8 cellular contexts compared by ENCODE assay signal in genomic region chr5:140966293-140967225, GRCh38. TPM values are rescaled to one million over a fixed set of nuclear protein-coding genes. Genes with fewer than 3 reads are reported as not detected.
DNase-seq lines count a peak whose midpoint lies in the region; ATAC-seq and TF ChIP-seq lines count a peak whose summit lies in the region.

A gene with protein sequence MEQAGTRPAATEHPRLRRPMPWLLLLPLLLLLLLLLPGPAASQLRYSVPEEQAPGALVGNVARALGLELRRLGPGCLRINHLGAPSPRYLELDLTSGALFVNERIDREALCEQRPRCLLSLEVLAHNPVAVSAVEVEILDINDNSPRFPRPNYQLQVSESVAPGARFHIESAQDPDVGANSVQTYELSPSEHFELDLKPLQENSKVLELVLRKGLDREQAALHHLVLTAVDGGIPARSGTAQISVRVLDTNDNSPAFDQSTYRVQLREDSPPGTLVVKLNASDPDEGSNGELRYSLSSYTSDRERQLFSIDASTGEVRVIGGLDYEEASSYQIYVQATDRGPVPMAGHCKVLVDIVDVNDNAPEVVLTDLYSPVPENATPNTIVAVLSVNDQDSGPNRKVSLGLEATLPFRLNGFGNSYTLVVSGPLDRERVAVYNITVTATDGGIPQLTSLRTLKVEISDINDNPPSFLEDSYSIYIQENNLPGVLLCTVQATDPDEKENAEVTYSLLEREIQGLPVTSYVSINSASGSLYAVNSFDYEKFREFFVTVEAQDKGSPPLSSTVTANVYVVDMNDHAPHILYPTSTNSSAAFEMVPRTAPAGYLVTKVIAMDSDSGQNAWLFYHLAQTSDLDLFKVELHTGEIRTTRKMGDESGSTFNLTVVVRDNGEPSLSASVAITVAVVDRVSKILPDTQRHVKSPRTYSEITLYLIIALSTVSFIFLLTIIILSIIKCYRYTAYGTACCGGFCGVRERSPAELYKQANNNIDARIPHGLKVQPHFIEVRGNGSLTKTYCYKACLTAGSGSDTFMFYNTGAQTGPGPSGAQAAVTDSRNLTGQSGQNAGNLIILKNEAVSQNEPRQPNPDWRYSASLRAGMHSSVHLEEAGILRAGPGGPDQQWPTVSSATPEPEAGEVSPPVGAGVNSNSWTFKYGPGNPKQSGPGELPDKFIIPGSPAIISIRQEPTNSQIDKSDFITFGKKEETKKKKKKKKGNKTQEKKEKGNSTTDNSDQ (plus strand): TSS chr5:140966476. CDS start chr5:140966767, 291 bp downstream.

- H3K9me2 ChIP-seq in HCT116 (ENCODE audit: insufficient read depth) = no peaks in the 10 kb centered on the region

- RAD21 ChIA-PET in HCT116 (lab: Charles Lee; ENCODE audit: low non-redundant PET in 1 of 2, low total read pairs in 2 of 2, uncharacterized antibody in 2 of 2, unreplicated experiment in 2 of 2) = no interaction called here

- H3K36me3 Mint-ChIP-seq in CD4-positive, alpha-beta T cell (ENCODE audit: low read depth) = no peaks in the 10 kb centered on the region

- H3K79me2 ChIP-seq in HCT116 (ENCODE audit: insufficient read depth, low read length) = no peaks in the 10 kb centered on the region
- H3K79me2 ChIP-seq in fibroblast of lung (ENCODE audit: control insufficient read depth, insufficient read depth, low read length) = no peaks in the 10 kb centered on the region

- no peaks in the 10 kb centered on the region for H3K9me3 ChIP-seq in HCT116 (ENCODE audit: control insufficient read depth in 1 of 2, insufficient read depth in 1 of 2, low read depth in 1 of 2, low read length in 2 of 2)
- H3K9me3 ChIP-seq in fibroblast of lung (ENCODE audit: control insufficient read depth, insufficient read depth, low read depth, low read length) = no peaks in the 10 kb centered on the region
- no peaks in the 10 kb centered on the region for H3K9me3 ChIP-seq in muscle layer of duodenum (ENCODE audit: control insufficient read depth in 1 of 2, low read length in 2 of 2)
- no peaks in the 10 kb centered on the region for H3K9me3 ChIP-seq in CD4-positive, alpha-beta T cell (ENCODE audit: control insufficient read depth, low read length)

- CTCF ChIA-PET in HCT116 (lab: Charles Lee) = interaction anchor here (0.7 to 1.2 kb wide), 2 partner anchors 51 to 73 kb away, joined by 3 to 6 read pairs; no protein-coding TSS in a partner anchor
- CTCF ChIA-PET in CD4-positive, alpha-beta T cell (lab: Charles Lee) = no interaction called here

- no peak within 1 kb of the TSS for H3K4me3 Mint-ChIP-seq in CD4-positive, alpha-beta T cell

- H4K20me1 ChIP-seq in HCT116 (ENCODE audit: insufficient read depth) (no peaks in the 10 kb centered on the region), fibroblast of lung (ENCODE audit: control insufficient read depth, extremely low read depth, insufficient read depth, low read length) (no peaks in the 10 kb centered on the region)

- TF ChIP-seq POLR2A in HCT116 (IDR thresholded peaks at IDR 0.05; ENCODE audit: borderline replicate concordance, extremely low read depth, insufficient read depth, insufficient read length) = no peak

- H3K27me3 ChIP-seq in HCT116 (ENCODE audit: insufficient read depth, low read length) = no peaks in the 10 kb centered on the region
- H3K27me3 ChIP-seq in fibroblast of lung (ENCODE audit: control insufficient read depth, insufficient read depth, low read length) = no peaks in the 10 kb centered on the region
- peaks cover 5% of the 10 kb centered on the region for H3K27me3 ChIP-seq in muscle layer of duodenum (ENCODE audit: low read depth, low read length)
- H3K27me3 ChIP-seq in CD4-positive, alpha-beta T cell (ENCODE audit: control insufficient read depth, insufficient read depth, low read length) = peaks cover 20% of the 10 kb centered on the region

- intact Hi-C loops in HCT116 (cut with micrococcal nuclease) = loop anchor here (5.0 kb wide), 1 partner anchor 39 kb away; the partner anchor contains the start of gene PCDHAC1
- intact Hi-C loops in CD4-positive, alpha-beta T cell (cut with DNase I, micrococcal nuclease) = no loop called here

- H3K27ac Mint-ChIP-seq in CD4-positive, alpha-beta T cell = no peak within 1 kb of the TSS

- H3K4me1 ChIP-seq in HCT116 (ENCODE audit: control insufficient read depth in 1 of 2, insufficient read depth in 2 of 2, low read length in 2 of 2) = peaks cover 9 to 19% of the 10 kb centered on the region in 2 experiments; a peak in 3 of 4 replicates
- no peaks in the 10 kb centered on the region for H3K4me1 ChIP-seq in fibroblast of lung (ENCODE audit: control insufficient read depth, extremely low read depth, insufficient read depth, low read length)
- H3K4me1 ChIP-seq in muscle layer of duodenum (ENCODE audit: control insufficient read depth in 1 of 2, insufficient read depth in 2 of 2, low read length in 2 of 2) = peaks cover 0 to 9% of the 10 kb centered on the region in 2 donors

- no peak for TF ChIP-seq CTCF in HCT116 (IDR thresholded peaks at IDR 0.05 in 2 of 3, conservative IDR thresholded peaks at IDR 0.05 in 1 of 3; ENCODE audit: borderline replicate concordance in 1 of 3, insufficient read depth in 1 of 3, low read depth in 2 of 3, low read length in 2 of 3)
- no peak for TF ChIP-seq CTCF in fibroblast of lung (conservative IDR thresholded peaks at IDR 0.05 in 1 of 2, IDR thresholded peaks at IDR 0.05 in 1 of 2; ENCODE audit: low read depth in 1 of 2, low read length in 2 of 2)
- TF ChIP-seq CTCF in CD4-positive, alpha-beta T cell (IDR thresholded peaks at IDR 0.05) = no peak

- H3K27ac ChIP-seq in HCT116 (ENCODE audit: low read depth, low read length) (peak within 1 kb of the TSS; percentile 47; the same call in 1 of the 2 replicates), fibroblast of lung (ENCODE audit: insufficient read depth, low read length) (no peak within 1 kb of the TSS), muscle layer of duodenum (ENCODE audit: low read length) (no peak within 1 kb of the TSS)
- H3K27ac ChIP-seq in CD4-positive, alpha-beta T cell (ENCODE audit: low read depth, low read length) = no peak within 1 kb of the TSS

- H2AFZ ChIP-seq in HCT116 (ENCODE audit: low read depth, low read length, poor library complexity, severe bottlenecking) = peak within 1 kb of the TSS; percentile 91
- H2AFZ ChIP-seq in fibroblast of lung (ENCODE audit: low read length) = peak within 1 kb of the TSS; percentile 63

- POLR2A ChIA-PET in HCT116 (lab: Charles Lee) = interaction anchor here (1.8 kb wide), 1 partner anchor 38 kb away, joined by 6 read pairs; no protein-coding TSS in a partner anchor
- POLR2A ChIA-PET in CD4-positive, alpha-beta T cell (lab: Charles Lee) = no interaction called here

- BruUV-seq in HCT116 (replicated peaks; lab: Mats Ljungman, UMichigan) = no TSS peak

- H3K9me3 Mint-ChIP-seq in CD4-positive, alpha-beta T cell = peaks cover 2% of the 10 kb centered on the region

- ATAC-seq in HCT116 = peak; percentile 91
- ATAC-seq in HG03571 (IDR thresholded peaks at IDR 0.05; ENCODE audit: unreplicated experiment) = no peak
- no peak for ATAC-seq in CD4-positive, alpha-beta T cell (ENCODE audit: poor library complexity)
- ATAC-seq in HG03095 (IDR thresholded peaks at IDR 0.05; ENCODE audit: unreplicated experiment) = no peak

- H3K27me3 Mint-ChIP-seq in CD4-positive, alpha-beta T cell = peaks cover 72% of the 10 kb centered on the region

- TF ChIP-seq RAD21 in HCT116 (IDR thresholded peaks at IDR 0.05; ENCODE audit: low read depth) = no peak

- no peaks in the 10 kb centered on the region for H3K4me1 Mint-ChIP-seq in CD4-positive, alpha-beta T cell (ENCODE audit: low read depth)

- H3K4me3 ChIP-seq in HCT116 (replicated peaks in 1 of 2; ENCODE audit: low read depth in 1 of 2, low read length in 2 of 2) (peak within 1 kb of the TSS; percentile 58 to 65), fibroblast of lung (replicated peaks in 1 of 4; ENCODE audit: control extremely low read depth in 1 of 4, insufficient read depth in 1 of 4, low read depth in 3 of 4, low read length in 4 of 4) (peak within 1 kb of the TSS; percentile 4 to 50 (median 21)), muscle layer of duodenum (ENCODE audit: low read depth in 1 of 2, low read length in 2 of 2) (peak within 1 kb of the TSS; percentile 69 to 84)

- H3K4me2 ChIP-seq in HCT116 (ENCODE audit: low read length) (peak within 1 kb of the TSS; percentile 90), fibroblast of lung (ENCODE audit: extremely low read depth, insufficient read depth, low read length) (peak within 1 kb of the TSS; percentile 30)

- DNase-seq in HCT116 (ENCODE audit: low read depth, low spot score) (peak; percentile 48), fibroblast of lung (ENCODE audit: low read depth in 2 of 2) (peak; percentile 24)
- no peak for DNase-seq in stimulated activated naive CD4-positive, alpha-beta T cell (lab: John Stamatoyannopoulos, UW)
- no peak for DNase-seq in CD4-positive, alpha-beta T cell

- H3K9ac ChIP-seq in HCT116 (ENCODE audit: low read length) (peak within 1 kb of the TSS; percentile 59), fibroblast of lung (ENCODE audit: insufficient read depth, low read length) (no peak within 1 kb of the TSS)

- H3K36me3 ChIP-seq in HCT116 (ENCODE audit: control insufficient read depth in 1 of 2, insufficient read depth in 2 of 2, low read length in 2 of 2) (no peaks in the 10 kb centered on the region), fibroblast of lung (ENCODE audit: control insufficient read depth, insufficient read depth, low read length) (no peaks in the 10 kb centered on the region), muscle layer of duodenum (ENCODE audit: control insufficient read depth in 1 of 2, insufficient read depth in 2 of 2, low read length in 2 of 2) (no peaks in the 10 kb centered on the region)

TF ChIP-seq in HCT116, 20 proteins besides CTCF, POLR2A, EP300 and RAD21 (continues in another document):
- TF ChIP-seq SP1 (IDR thresholded peaks at IDR 0.05; ENCODE audit: low read depth) (no peak), ELF1 (IDR thresholded peaks at IDR 0.05; ENCODE audit: borderline replicate concordance, low read depth) (no peak), JUND (IDR thresholded peaks at IDR 0.05) (no peak)

TF ChIP-seq in PFSK-1, 5 proteins besides CTCF, POLR2A, EP300 and RAD21:
- peak; percentile 13 for TF ChIP-seq FOXP2 (optimal IDR thresholded peaks at IDR 0.05; ENCODE audit: borderline replicate concordance, extremely low read depth, extremely low read length, insufficient read depth)
- TF ChIP-seq TAF1 (IDR thresholded peaks at IDR 0.05; ENCODE audit: borderline replicate concordance, insufficient read depth, low read length) = no peak

RNA-seq across cellular contexts. Expression of the gene that starts here (rescaled TPM):
- total RNA-seq in HCT116 (2021; ENCODE audit: unreplicated experiment) (3.2 TPM), fibroblast of lung (1.7 and 2.6 TPM in 2 replicates)
- 2.3 and 2.5 TPM in 2 replicates for polyA plus RNA-seq in HCT116 (2012)
- polyA plus RNA-seq in PFSK-1 (2012; ENCODE audit: insufficient read length, low read depth) = 4.9 TPM
- polyA plus RNA-seq in fibroblast of lung = 0.03 and 0.48 TPM in 2 replicates
- 0.23 TPM in 1 of 2 replicates, not detected in the other for polyA plus RNA-seq in fibroblast of lung (2012)
- polyA minus RNA-seq in fibroblast of lung (ENCODE audit: low replicate concordance) = 0.79 TPM in 1 of 2 replicates, not detected in the other
- total RNA-seq in CD4-positive, alpha-beta T cell = not detected

Comparison
In these comparisons a context has a peak if more than half of its experiments do, and no peak if none do; other contexts are left out.
1. DNase-seq: peak in HCT116 (single experiment) and fibroblast of lung (2 of 2); none in stimulated activated naive CD4-positive, alpha-beta T cell (0 of 6) and CD4-positive, alpha-beta T cell (0 of 10).
2. H3K4me3 ChIP-seq: peak in every context shown above with its lines; median percentile 76 in muscle layer of duodenum; 62 in HCT116; 21 in fibroblast of lung.